ENCODE assay signal across 15 cellular contexts in genomic region chr10:124299726-124300125, GRCh38.
DNase-seq lines count a peak whose midpoint lies in the region; ATAC-seq and TF ChIP-seq lines count a peak whose summit lies in the region.
"Had no signal": no experiment of that assay in that cellular context is flagged by ENCODE, and none has a peak within 500 bp of the region (broad histone marks: within the 10 kb centered on the region; RNA-seq: fewer than 3 reads in every experiment).

No MANE protein-coding gene starts in this region.

- BruUV-seq in mammary epithelial cell (replicated peaks; lab: Mats Ljungman, UMichigan) (no TSS peak), MCF 10A (replicated peaks; lab: Mats Ljungman, UMichigan) (no TSS peak)

- peaks cover 8% of the 10 kb centered on the region for H3K4me1 Mint-ChIP-seq in MCF 10A (ENCODE audit: insufficient read depth, unreplicated experiment)
- H3K4me1 Mint-ChIP-seq in chondrocyte (ENCODE audit: low read depth) = no peaks in the 10 kb centered on the region

- no peak overlapping the region for H3K4me2 ChIP-seq in mammary epithelial cell (ENCODE audit: insufficient read depth, low read depth, low read length)

- no peak overlapping the region for H3K4me3 ChIP-seq in mammary epithelial cell (replicated peaks in 1 of 3; ENCODE audit: insufficient read depth in 1 of 3, low read depth in 2 of 3, low read length in 3 of 3)
- H3K4me3 ChIP-seq: BLaER1 treated with 17β-estradiol and CSF1 and Interleukin-3, amounts not matched to agents 10 nM and 100 nM; GM23248 had no signal

- H3K27ac Mint-ChIP-seq in MCF 10A (ENCODE audit: low read depth, unreplicated experiment) = no peak overlapping the region
- H3K27ac Mint-ChIP-seq in chondrocyte (ENCODE audit: unreplicated experiment) = no peak overlapping the region
- H3K27ac Mint-ChIP-seq: CD4-positive, alpha-beta T cell had no signal

- H3K4me3 Mint-ChIP-seq in MCF 10A (ENCODE audit: unreplicated experiment) (no peak overlapping the region), chondrocyte (ENCODE audit: unreplicated experiment) (no peak overlapping the region)
- H3K4me3 Mint-ChIP-seq: CD4-positive, alpha-beta T cell had no signal

- H4K20me1 ChIP-seq in mammary epithelial cell (ENCODE audit: insufficient read depth, low read length) = no peaks in the 10 kb centered on the region
- H4K20me1 ChIP-seq: BLaER1 treated with 17β-estradiol and CSF1 and Interleukin-3, amounts not matched to agents 10 nM and 100 nM had no signal

- WGBS in mammary epithelial cell (ENCODE audit: low coverage, missing lambda C conversion rate) = 44% methylated on average over 4 of the region's 4 CpGs

- ATAC-seq in left lobe of liver (peak; percentile 42), GM19463 (IDR thresholded peaks at IDR 0.05; ENCODE audit: unreplicated experiment) (no peak)
- ATAC-seq: HCT116, HepG2 had no signal

- no peak for TF ChIP-seq CTCF in mammary epithelial cell (conservative IDR thresholded peaks at IDR 0.05 in 1 of 2, IDR thresholded peaks at IDR 0.05 in 1 of 2; ENCODE audit: extremely low read depth in 1 of 2, insufficient read depth in 1 of 2, low read depth in 1 of 2, low read length in 2 of 2)
- TF ChIP-seq CTCF in MCF 10A (IDR thresholded peaks at IDR 0.05; ENCODE audit: unreplicated experiment) = no peak
- no peak for TF ChIP-seq CTCF in chondrocyte (IDR thresholded peaks at IDR 0.05)

- H3K9me3 ChIP-seq in mammary epithelial cell (replicated peaks; ENCODE audit: insufficient read depth, low read length) = peaks cover 11% of the 10 kb centered on the region

- dilution Hi-C loops in mammary epithelial cell (cut with HindIII; ENCODE audit: low sequenced_read_pairs) = no loop called here

- no peak overlapping the region for H3K27ac ChIP-seq in mammary epithelial cell (ENCODE audit: insufficient read depth, low read depth, low read length)
- no peak overlapping the region for H3K27ac ChIP-seq in caudate nucleus (ENCODE audit: low read depth, low read length)
- H3K27ac ChIP-seq: GM23248 had no signal

- DNase-seq in mammary epithelial cell (peak; percentile 25), MCF 10A (ENCODE audit: unreplicated experiment) (no peak), chondrocyte (ENCODE audit: low spot score) (peak; percentile 37), left lobe of liver (ENCODE audit: low spot score) (no peak), superior temporal gyrus (ENCODE audit: extremely low spot score) (no peak), caudate nucleus (lab: John Stamatoyannopoulos, UW) (no peak)
- DNase-seq: ACHN; Calu3; CD4-positive, alpha-beta T cell; DMS 273 treated with DMSO at 0.1 percent for 48 hours; GM23248 had no signal

- no peaks in the 10 kb centered on the region for H3K36me3 ChIP-seq in mammary epithelial cell (ENCODE audit: insufficient read depth, low read length)

- in situ Hi-C loops in mammary epithelial cell (cut with MboI; ENCODE audit: low sequenced_read_pairs in 2 of 2) = no loop called here

- no peak overlapping the region for H3K9ac ChIP-seq in mammary epithelial cell (ENCODE audit: insufficient read depth, low read length)
- H3K9ac ChIP-seq: BLaER1 treated with 17β-estradiol and CSF1 and Interleukin-3, amounts not matched to agents 10 nM and 100 nM; GM23248 had no signal

- peaks cover 22% of the 10 kb centered on the region for H3K4me1 ChIP-seq in mammary epithelial cell (ENCODE audit: insufficient read depth, low read length)

- H3K36me3 Mint-ChIP-seq in MCF 10A (ENCODE audit: insufficient read depth, unreplicated experiment) = no peaks in the 10 kb centered on the region
- H3K36me3 Mint-ChIP-seq in chondrocyte (ENCODE audit: low read depth) = peaks cover 8% of the 10 kb centered on the region

- H3K9me3 Mint-ChIP-seq in MCF 10A (ENCODE audit: unreplicated experiment) (peaks cover 10% of the 10 kb centered on the region), chondrocyte (ENCODE audit: low read depth) (peaks cover 16% of the 10 kb centered on the region)
- H3K9me3 Mint-ChIP-seq: CD4-positive, alpha-beta T cell had no signal

- CTCF ChIA-PET in mammary epithelial cell (lab: Charles Lee; ENCODE audit: low non-redundant PET) = no interaction called here
- CTCF ChIA-PET in MCF 10A (lab: Yijun Ruan, JAX) = interaction anchor here (0.6 kb wide), 1 partner anchor 42 kb away, joined by 4 read pairs; no protein-coding TSS in a partner anchor

- H3K79me2 ChIP-seq in mammary epithelial cell (ENCODE audit: insufficient read depth, low read length) = no peaks in the 10 kb centered on the region

- POLR2A ChIA-PET in MCF 10A (lab: Yijun Ruan, JAX) = no interaction called here

- no peak overlapping the region for H2AFZ ChIP-seq in mammary epithelial cell (ENCODE audit: low read depth, low read length)
- H2AFZ ChIP-seq: GM23248 had no signal

- intact Hi-C loops in mammary epithelial cell (cut with micrococcal nuclease) = no loop called here
- intact Hi-C loops in MCF 10A (cut with micrococcal nuclease) = no loop called here

- H3K27me3 ChIP-seq in mammary epithelial cell (ENCODE audit: insufficient read depth, low read length) = no peaks in the 10 kb centered on the region
- H3K27me3 ChIP-seq: BLaER1 treated with 17β-estradiol and CSF1 and Interleukin-3, amounts not matched to agents 10 nM and 100 nM had no signal

- H3K27me3 Mint-ChIP-seq in MCF 10A (ENCODE audit: insufficient read depth, unreplicated experiment) (no peaks in the 10 kb centered on the region), chondrocyte (ENCODE audit: low read depth) (peaks cover 3% of the 10 kb centered on the region)

Comparison
In these comparisons a context has a peak if more than half of its experiments do, and no peak if none do; other contexts are left out.
1. DNase-seq: peak in mammary epithelial cell (single experiment) and chondrocyte (single experiment); none in MCF 10A (single experiment), left lobe of liver (single experiment), superior temporal gyrus (single experiment) and caudate nucleus (0 of 61).